ENCODE assay signal across 8 cellular contexts in the genomic region with DNA sequence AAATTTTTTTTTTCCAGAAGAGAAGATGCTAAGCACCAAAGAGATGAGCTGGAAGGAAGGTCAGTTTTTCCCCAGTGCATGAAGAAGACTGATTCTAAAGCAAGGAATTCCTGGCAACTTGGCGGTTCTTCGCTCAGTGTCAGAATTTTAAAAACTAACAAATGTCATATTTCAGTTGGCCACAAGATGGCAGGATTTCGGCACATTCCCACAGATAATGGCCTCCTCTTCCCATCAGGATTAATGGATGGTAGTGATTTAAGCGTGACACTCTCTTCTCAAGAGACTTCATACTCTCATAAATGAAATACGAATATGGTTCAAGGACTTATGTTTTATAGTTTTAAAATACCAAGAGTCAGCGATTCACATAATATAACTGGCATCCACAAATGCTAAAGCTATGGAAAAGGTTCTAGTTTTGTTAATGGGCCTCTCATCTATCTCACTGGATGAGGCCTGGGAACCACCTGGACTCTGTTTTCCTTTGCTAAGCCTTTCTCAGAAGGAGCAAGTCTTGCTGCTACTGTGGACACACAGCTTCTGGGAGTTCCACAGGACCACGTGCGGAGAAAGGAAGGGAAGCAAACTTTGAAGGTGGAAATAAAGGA. TPM values are rescaled to one million over a fixed set of nuclear protein-coding genes. Genes with fewer than 3 reads are reported as not detected.
DNase-seq lines count a peak whose midpoint lies in the region; ATAC-seq and TF ChIP-seq lines count a peak whose summit lies in the region.

No MANE protein-coding gene starts in this region.

- H3K36me3 Mint-ChIP-seq in activated T-cell treated with anti-CD3 and anti-CD28 coated beads, Interleukin-2, amount 50 U/mL, for 24 hours (ENCODE audit: low read depth) = no peaks in the 10 kb centered on the region

- H3K27me3 ChIP-seq in AG04450 (ENCODE audit: control insufficient read depth, insufficient read depth, low read length) = no peaks in the 10 kb centered on the region

- POLR2A ChIA-PET in AG04450 (lab: Yijun Ruan, JAX) = no interaction called here

- ATAC-seq in GM19395 (IDR thresholded peaks at IDR 0.05; ENCODE audit: unreplicated experiment) = no peak

- H3K27ac Mint-ChIP-seq in activated T-cell treated with anti-CD3 and anti-CD28 coated beads, Interleukin-2, amount 50 U/mL, for 24 hours = no peak overlapping the region

- CTCF ChIA-PET in AG04450 (lab: Charles Lee) = interaction anchor here (0.5 to 7.1 kb wide), 33 partner anchors 11 to 591 kb away, joined by 3 to 150 read pairs (median 4); no protein-coding TSS in a partner anchor

- DNase-seq in AG04450 (ENCODE audit: low read depth, low spot score) (no peak), NCI-H2227 (lab: John Stamatoyannopoulos, UW; ENCODE audit: unreplicated experiment) (peak; percentile 52), coronary artery (ENCODE audit: low spot score) (no peak), medulla oblongata (ENCODE audit: extremely low spot score) (peak; percentile 72), activated gamma-delta T cell treated with Interleukin-2 at 50 U/mL for 16 hours (no peak)
- no peak for DNase-seq in activated T-cell treated with anti-CD3 and anti-CD28 coated beads, Interleukin-2, amount 50 U/mL, for 24 hours

- H3K4me3 ChIP-seq in AG04450 (ENCODE audit: low read depth, low read length) (no peak overlapping the region), coronary artery (no peak overlapping the region)

- TF ChIP-seq CTCF in AG04450 (IDR thresholded peaks at IDR 0.05; ENCODE audit: low read depth, low read length) = peak; percentile 74
- peak; percentile 60 for TF ChIP-seq CTCF in GM12872 (IDR thresholded peaks at IDR 0.05; ENCODE audit: insufficient read depth, low read depth, low read length)
- TF ChIP-seq CTCF in coronary artery (IDR thresholded peaks at IDR 0.05) = peak; percentile 47

- no peaks in the 10 kb centered on the region for H3K9me3 ChIP-seq in AG04450 (ENCODE audit: control insufficient read depth, insufficient read depth, low read length)

- H3K27me3 Mint-ChIP-seq in activated T-cell treated with anti-CD3 and anti-CD28 coated beads, Interleukin-2, amount 50 U/mL, for 24 hours = peaks cover 20% of the 10 kb centered on the region

- no peak overlapping the region for H3K4me3 Mint-ChIP-seq in activated T-cell treated with anti-CD3 and anti-CD28 coated beads, Interleukin-2, amount 50 U/mL, for 24 hours

- peaks cover 7% of the 10 kb centered on the region for H3K4me1 Mint-ChIP-seq in activated T-cell treated with anti-CD3 and anti-CD28 coated beads, Interleukin-2, amount 50 U/mL, for 24 hours (ENCODE audit: low read depth)

- H3K27ac ChIP-seq in AG04450 (ENCODE audit: low read depth, low read length) = no peak overlapping the region
- H3K27ac ChIP-seq in coronary artery = no peak overlapping the region

- no peaks in the 10 kb centered on the region for H3K9me3 Mint-ChIP-seq in activated T-cell treated with anti-CD3 and anti-CD28 coated beads, Interleukin-2, amount 50 U/mL, for 24 hours

RNA-seq across cellular contexts. Expression of gene PTPRO, which starts 46.1 kb away (rescaled TPM):
- polyA plus RNA-seq in AG04450 (2011; rRNA removed) = 0.10 and 0.16 TPM in 2 replicates
- 0.05 TPM in 1 of 2 replicates, not detected in the other for polyA minus RNA-seq in AG04450 (2011; rRNA and poly(A)+ RNA removed)

RNA-seq across cellular contexts. Expression of gene RERG, which starts 55.0 kb away (rescaled TPM):
- polyA plus RNA-seq in AG04450 (2011; rRNA removed) = 0.12 and 0.16 TPM in 2 replicates
- polyA minus RNA-seq in AG04450 (2011; rRNA and poly(A)+ RNA removed) = 0.32 TPM in 1 of 2 replicates, not detected in the other

Comparison
In these comparisons a context has a peak if more than half of its experiments do, and no peak if none do; other contexts are left out.
1. DNase-seq: peak in NCI-H2227 (single experiment) and medulla oblongata (single experiment); none in AG04450 (single experiment), coronary artery (single experiment), activated gamma-delta T cell treated with Interleukin-2 at 50 U/mL for 16 hours (single experiment) and activated T-cell treated with anti-CD3 and anti-CD28 coated beads, Interleukin-2, amount 50 U/mL, for 24 hours (single experiment).
2. Peak in every context shown above with its lines, with median percentiles within 50 percentile points of each other: CTCF ChIP-seq.